13 cellular contexts compared by ENCODE assay signal in the genomic region with DNA sequence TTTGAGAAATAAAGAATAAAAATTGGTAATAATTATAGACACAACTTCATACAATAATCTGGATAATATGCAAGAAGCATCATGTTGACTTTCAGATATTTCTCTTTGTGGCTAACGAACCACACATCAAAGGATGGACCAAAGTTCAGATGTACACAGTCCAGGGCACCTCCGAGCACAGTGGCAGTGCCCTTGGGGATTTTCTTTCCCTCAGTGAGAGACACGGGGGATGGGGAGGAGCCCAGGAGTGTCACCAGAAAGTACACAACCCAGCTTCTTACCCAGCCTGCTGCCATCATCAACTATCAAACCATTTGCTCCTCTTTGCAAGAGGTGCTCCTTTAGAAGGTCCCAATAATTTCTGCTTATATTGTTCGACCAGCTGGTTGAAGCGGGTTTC. TPM values are rescaled to one million over a fixed set of nuclear protein-coding genes. Genes with fewer than 3 reads are reported as not detected.
A peak's percentile ranks its signal among the peaks of the same experiment; 100 is the strongest.
DNase-seq lines count a peak whose midpoint lies in the region; ATAC-seq and TF ChIP-seq lines count a peak whose summit lies in the region.
"Had no signal": no experiment of that assay in that cellular context is flagged by ENCODE, and none has a peak within 500 bp of the region (broad histone marks: within the 10 kb centered on the region; RNA-seq: fewer than 3 reads in every experiment).

No MANE protein-coding gene starts in this region.

- BruUV-seq in Caco-2 (replicated peaks; lab: Mats Ljungman, UMichigan) (TSS peak; percentile 43), Panc1 (replicated peaks; lab: Mats Ljungman, UMichigan) (TSS peak; percentile 59)

- H3K9me3 ChIP-seq in Caco-2 (no peaks in the 10 kb centered on the region), Panc1 (ENCODE audit: control insufficient read depth, insufficient read depth, low read depth, low read length) (no peaks in the 10 kb centered on the region), hepatocyte (ENCODE audit: low read depth) (no peaks in the 10 kb centered on the region), neuronal stem cell (replicated peaks in 1 of 2; ENCODE audit: control insufficient read depth in 2 of 2, insufficient read depth in 1 of 2, low read depth in 1 of 2, low read length in 2 of 2) (no peaks in the 10 kb centered on the region)
- H3K9me3 ChIP-seq: HAP-1 had no signal

- H3K4me2 ChIP-seq in hepatocyte, result peak overlapping the region; percentile 23
- H3K4me2 ChIP-seq in neuronal stem cell (ENCODE audit: insufficient read depth, low read length, poor library complexity, severe bottlenecking), result no peak overlapping the region

- H3K23ac ChIP-seq in neuronal stem cell (ENCODE audit: low read depth, low read length, poor library complexity), result no peak overlapping the region

- H3K27ac Mint-ChIP-seq in Caco-2 (ENCODE audit: unreplicated experiment), result no peak overlapping the region
- H3K27ac Mint-ChIP-seq in activated naive CD4-positive, alpha-beta T cell treated with anti-CD3 and anti-CD28 coated beads for 36 hours, result no peak overlapping the region
- H3K27ac Mint-ChIP-seq: B cell; CD4-positive, alpha-beta T cell had no signal

- no peak overlapping the region for H3K27ac ChIP-seq in Panc1 (ENCODE audit: low read length)
- H3K27ac ChIP-seq in hepatocyte, result peak overlapping the region; percentile 70
- peak overlapping the region; percentile 13 for H3K27ac ChIP-seq in neuronal stem cell (replicated peaks; ENCODE audit: low read length)
- no peak overlapping the region for H3K27ac ChIP-seq in dorsolateral prefrontal cortex

- H2BK120ac ChIP-seq in neuronal stem cell (ENCODE audit: low read depth, low read length), result no peak overlapping the region

- no peaks in the 10 kb centered on the region for H3K4me1 Mint-ChIP-seq in Caco-2 (ENCODE audit: low read depth, unreplicated experiment)
- H3K4me1 Mint-ChIP-seq in activated naive CD4-positive, alpha-beta T cell treated with anti-CD3 and anti-CD28 coated beads for 36 hours (ENCODE audit: low read depth), result no peaks in the 10 kb centered on the region
- H3K4me1 Mint-ChIP-seq: B cell had no signal

- no peaks in the 10 kb centered on the region for H3K9me3 Mint-ChIP-seq in Caco-2 (ENCODE audit: unreplicated experiment)
- H3K9me3 Mint-ChIP-seq in activated naive CD4-positive, alpha-beta T cell treated with anti-CD3 and anti-CD28 coated beads for 36 hours, result no peaks in the 10 kb centered on the region
- H3K9me3 Mint-ChIP-seq: CD4-positive, alpha-beta T cell had no signal

- no peak overlapping the region for H2AK5ac ChIP-seq in neuronal stem cell (ENCODE audit: low read depth, low read length)

- H3K27me3 ChIP-seq in Caco-2 (replicated peaks; ENCODE audit: control insufficient read depth, insufficient read depth, low read length), result no peaks in the 10 kb centered on the region
- no peaks in the 10 kb centered on the region for H3K27me3 ChIP-seq in Panc1 (ENCODE audit: control insufficient read depth, insufficient read depth, low read length)
- H3K27me3 ChIP-seq in hepatocyte, result no peaks in the 10 kb centered on the region
- H3K27me3 ChIP-seq in neuronal stem cell (ENCODE audit: control insufficient read depth in 3 of 3, insufficient read depth in 3 of 3, low read depth in 1 of 3, low read length in 3 of 3), result no peaks in the 10 kb centered on the region
- no peaks in the 10 kb centered on the region for H3K27me3 ChIP-seq in dorsolateral prefrontal cortex

- H4K20me1 ChIP-seq in hepatocyte (ENCODE audit: insufficient read depth, poor library complexity, severe bottlenecking), result no peaks in the 10 kb centered on the region

- no peak overlapping the region for H2BK5ac ChIP-seq in neuronal stem cell (ENCODE audit: low read length)

- H3K9me2 ChIP-seq in hepatocyte (replicated peaks; ENCODE audit: insufficient read depth), result no peaks in the 10 kb centered on the region

- POLR2A ChIA-PET in Caco-2 (lab: Charles Lee), result no interaction called here
- POLR2A ChIA-PET in Panc1 (lab: Charles Lee), result no interaction called here

- H4K8ac ChIP-seq in neuronal stem cell (ENCODE audit: low read depth, low read length), result no peak overlapping the region

- H3K18ac ChIP-seq in neuronal stem cell (ENCODE audit: low read length), result no peak overlapping the region

- no peak overlapping the region for H2BK15ac ChIP-seq in neuronal stem cell (ENCODE audit: low read length)

- no peak overlapping the region for H2BK12ac ChIP-seq in neuronal stem cell (ENCODE audit: low read length)

- no peak overlapping the region for H3K9ac ChIP-seq in neuronal stem cell (ENCODE audit: low read depth, low read length, poor library complexity)

- H2AFZ ChIP-seq in hepatocyte, result no peak overlapping the region
- H2AFZ ChIP-seq in neuronal stem cell (ENCODE audit: low read length), result no peak overlapping the region

- no peaks in the 10 kb centered on the region for H3K27me3 Mint-ChIP-seq in Caco-2 (ENCODE audit: insufficient read depth, unreplicated experiment)
- no peaks in the 10 kb centered on the region for H3K27me3 Mint-ChIP-seq in activated naive CD4-positive, alpha-beta T cell treated with anti-CD3 and anti-CD28 coated beads for 36 hours (ENCODE audit: low read depth)
- H3K27me3 Mint-ChIP-seq: B cell; CD4-positive, alpha-beta T cell had no signal

- no peak overlapping the region for H3K4ac ChIP-seq in neuronal stem cell (ENCODE audit: low read length)

- no peak for TF ChIP-seq CTCF in Caco-2 (IDR thresholded peaks at IDR 0.05; ENCODE audit: insufficient read depth in 1 of 2, low read depth in 1 of 2, low read length in 1 of 2, severe bottlenecking in 1 of 2, unreplicated experiment in 1 of 2)
- no peak for TF ChIP-seq CTCF in Panc1 (IDR thresholded peaks at IDR 0.05)
- TF ChIP-seq CTCF in hepatocyte (IDR thresholded peaks at IDR 0.05; ENCODE audit: poor library complexity), result no peak
- TF ChIP-seq CTCF in dorsolateral prefrontal cortex (IDR thresholded peaks at IDR 0.05 in 54 of 56, conservative IDR thresholded peaks at IDR 0.05 in 2 of 56; ENCODE audit: low read depth in 1 of 56, partially characterized antibody in 56 of 56), result no peak

- H3K4me3 ChIP-seq in Caco-2 (ENCODE audit: low read depth, low read length) (no peak overlapping the region), Panc1 (ENCODE audit: low read depth in 2 of 2, low read length in 2 of 2) (no peak overlapping the region), hepatocyte (no peak overlapping the region), neuronal stem cell (ENCODE audit: low read length in 2 of 2) (no peak overlapping the region), dorsolateral prefrontal cortex (no peak overlapping the region)
- H3K4me3 ChIP-seq: HAP-1 had no signal

- DNase-seq in Caco-2 (no peak), Panc1 (ENCODE audit: low read depth, low spot score) (no peak), hepatocyte (ENCODE audit: low spot score) (no peak), neuronal stem cell (ENCODE audit: low spot score) (no peak), NCI-H1694 treated with DMSO at 0.1 percent for 48 hours (lab: John Stamatoyannopoulos, UW) (no peak), dorsolateral prefrontal cortex (no peak)
- DNase-seq in activated naive CD4-positive, alpha-beta T cell treated with Interleukin-2 at 50 U/mL for 16 hours, result no peak
- DNase-seq in activated naive CD4-positive, alpha-beta T cell treated with anti-CD3 and anti-CD28 coated beads for 36 hours, result no peak
- DNase-seq: C1 segment of cervical spinal cord; CD4-positive, alpha-beta T cell; DMS79 had no signal

- H3K36me3 Mint-ChIP-seq in Caco-2 (ENCODE audit: insufficient read depth, unreplicated experiment), result peaks cover 83% of the 10 kb centered on the region
- peaks cover 48% of the 10 kb centered on the region for H3K36me3 Mint-ChIP-seq in activated naive CD4-positive, alpha-beta T cell treated with anti-CD3 and anti-CD28 coated beads for 36 hours (ENCODE audit: low read depth)

- in situ Hi-C loops in Panc1 (cut with HindIII; ENCODE audit: low pct_unique_long_range_greater_than_20kb, low sequenced_read_pairs), result no loop called here

- H3K4me1 ChIP-seq in Caco-2 (no peaks in the 10 kb centered on the region; the same call in 1 of the 2 replicates), Panc1 (ENCODE audit: control insufficient read depth, insufficient read depth, low read length) (no peaks in the 10 kb centered on the region), hepatocyte (ENCODE audit: insufficient read depth) (no peaks in the 10 kb centered on the region), neuronal stem cell (ENCODE audit: control insufficient read depth in 2 of 2, insufficient read depth in 1 of 2, low read depth in 1 of 2, low read length in 2 of 2) (peaks cover 4 to 10% of the 10 kb centered on the region in 2 donors)
- H3K4me1 ChIP-seq: HAP-1 had no signal

- no peak overlapping the region for H3K14ac ChIP-seq in neuronal stem cell (ENCODE audit: low read length)

- ATAC-seq in Panc1, result no peak

- CTCF ChIA-PET in Caco-2 (lab: Charles Lee) (no interaction called here), Panc1 (lab: Charles Lee) (no interaction called here)
- CTCF ChIA-PET in activated naive CD4-positive, alpha-beta T cell treated with anti-CD3 and anti-CD28 coated beads for 36 hours (lab: Charles Lee), result interaction anchor here (1.6 kb wide), 1 partner anchor 11 kb away, joined by 4 read pairs; no protein-coding TSS in a partner anchor

- 78% methylated on average over 5 of the region's 5 CpGs for WGBS in hepatocyte (ENCODE audit: low lambda C conversion rate, missing lambda C conversion rate)
- WGBS in neuronal stem cell (ENCODE audit: extremely low coverage in 2 of 2, insufficient read length in 2 of 2, insufficient replicate concordance in 1 of 2), 2 donors, result no CpG with 5 or more reads among the region's 5 CpGs

- H3K79me2 ChIP-seq in hepatocyte, result no peaks in the 10 kb centered on the region

- no peak overlapping the region for H4K91ac ChIP-seq in neuronal stem cell (ENCODE audit: low read depth, low read length, poor library complexity)

- H3K4me3 Mint-ChIP-seq in Caco-2 (ENCODE audit: unreplicated experiment), result no peak overlapping the region
- H3K4me3 Mint-ChIP-seq in activated naive CD4-positive, alpha-beta T cell treated with anti-CD3 and anti-CD28 coated beads for 36 hours, result no peak overlapping the region
- H3K4me3 Mint-ChIP-seq: B cell; CD4-positive, alpha-beta T cell had no signal

- H3K79me1 ChIP-seq in neuronal stem cell (ENCODE audit: low read depth, low read length), result no peaks in the 10 kb centered on the region

- peaks cover 3% of the 10 kb centered on the region for H3K36me3 ChIP-seq in Caco-2 (ENCODE audit: control insufficient read depth, insufficient read depth, low read length)
- peaks cover 29% of the 10 kb centered on the region for H3K36me3 ChIP-seq in Panc1 (ENCODE audit: control insufficient read depth, insufficient read depth, low read length)
- no peaks in the 10 kb centered on the region for H3K36me3 ChIP-seq in hepatocyte (replicated peaks; ENCODE audit: insufficient read depth, low read depth)
- H3K36me3 ChIP-seq in neuronal stem cell (replicated peaks in 1 of 2; ENCODE audit: control insufficient read depth in 2 of 2, insufficient read depth in 2 of 2, low read length in 2 of 2), result peaks cover 42 to 96% of the 10 kb centered on the region in 2 donors

- intact Hi-C loops in Caco-2 (cut with micrococcal nuclease; ENCODE audit: unreplicated experiment), result no loop called here
- intact Hi-C loops in Panc1 (cut with micrococcal nuclease; ENCODE audit: unreplicated experiment), result no loop called here
- intact Hi-C loops in activated naive CD4-positive, alpha-beta T cell treated with anti-CD3 and anti-CD28 coated beads for 36 hours (cut with micrococcal nuclease), result no loop called here
- intact Hi-C loops in dorsolateral prefrontal cortex (cut with DNase I), result no loop called here

RNA-seq across cellular contexts. Expression of gene RBM28, which starts 33.2 kb away (rescaled TPM):
- 68.0 and 71.4 TPM in 2 replicates for total RNA-seq in Caco-2 (2022)
- 54.1 TPM for total RNA-seq in Panc1 (2021; ENCODE audit: unreplicated experiment)
- polyA plus RNA-seq in Panc1 (2012; ENCODE audit: insufficient read length), result 29.8 TPM
- 19.3 and 25.7 TPM in 2 replicates for total RNA-seq in hepatocyte
- 26.4 and 32.2 TPM in 2 replicates for polyA plus RNA-seq in hepatocyte
- 28.9 TPM for polyA plus RNA-seq in neuronal stem cell (2013, experiment 1 of 2)
- polyA plus RNA-seq in neuronal stem cell (2013, experiment 2 of 2), result 28.7 TPM
- total RNA-seq in activated naive CD4-positive, alpha-beta T cell treated with anti-CD3 and anti-CD28 coated beads for 36 hours, result 10 to 100 TPM; 51.9 to 53.2 TPM
- total RNA-seq in dorsolateral prefrontal cortex, result 10 to 100 TPM; 37.9 to 78.1 (median 52.7) TPM

RNA-seq across cellular contexts. Expression of gene PRRT4, which starts 51.0 kb away (rescaled TPM):
- 0.37 and 0.43 TPM in 2 replicates for total RNA-seq in Caco-2 (2022)
- 0.77 TPM for total RNA-seq in Panc1 (2021; ENCODE audit: unreplicated experiment)
- polyA plus RNA-seq in Panc1 (2012; ENCODE audit: insufficient read length), result 0.73 TPM
- 1.2 and 2.2 TPM in 2 replicates for total RNA-seq in hepatocyte
- 3.4 and 4.1 TPM in 2 replicates for polyA plus RNA-seq in hepatocyte
- 1.2 TPM for polyA plus RNA-seq in neuronal stem cell (2013, experiment 1 of 2)
- polyA plus RNA-seq in neuronal stem cell (2013, experiment 2 of 2), result 1.4 TPM
- total RNA-seq in activated naive CD4-positive, alpha-beta T cell treated with anti-CD3 and anti-CD28 coated beads for 36 hours, result under 1 TPM in 1 of 2 experiments, not detected in 1; 0.40 TPM
- total RNA-seq in dorsolateral prefrontal cortex, result 1 to 10 TPM; 1.5 to 7.6 (median 4.2) TPM

Comparison
In these comparisons a context has a peak if more than half of its experiments do, and no peak if none do; other contexts are left out.
1. H3K27ac ChIP-seq: peak in hepatocyte (single experiment) and neuronal stem cell (single experiment); none in Panc1 (single experiment) and dorsolateral prefrontal cortex (0 of 59).